In the genomic region with DNA sequence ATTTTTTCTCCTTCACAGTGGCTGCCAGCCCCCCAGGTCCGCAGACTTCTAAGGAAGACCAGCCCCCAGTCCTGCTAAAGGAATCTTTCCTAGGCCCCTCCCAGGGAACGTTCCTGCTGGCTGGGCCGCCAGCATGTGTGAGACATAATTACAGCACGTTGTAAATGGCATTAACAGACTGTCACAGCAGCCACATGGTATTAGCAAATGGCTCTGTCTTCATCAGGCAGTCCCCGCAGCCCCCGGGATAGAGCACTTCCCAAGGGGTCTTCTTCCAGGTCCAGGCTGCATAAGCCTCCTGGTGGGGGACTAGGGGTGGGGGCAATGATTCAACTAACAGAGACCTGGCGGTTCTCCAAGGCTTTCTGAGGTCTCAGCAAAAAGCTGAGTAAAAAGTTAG, we compare ENCODE assay signal across 24 cellular contexts. TPM values are rescaled to one million over a fixed set of nuclear protein-coding genes. Genes with fewer than 3 reads are reported as not detected.
DNase-seq lines count a peak whose midpoint lies in the region; ATAC-seq, FAIRE-seq and TF ChIP-seq lines count a peak whose summit lies in the region.
"Had no signal": no experiment of that assay in that cellular context is flagged by ENCODE, and none has a peak within 500 bp of the region (broad histone marks: within the 10 kb centered on the region; RNA-seq: fewer than 3 reads in every experiment).

No MANE protein-coding gene starts in this region.

- no peak for TF ChIP-seq POLR2A in HepG2 (IDR thresholded peaks at IDR 0.05; ENCODE audit: insufficient read depth in 1 of 2, low read depth in 2 of 2, low read length in 2 of 2)
- TF ChIP-seq POLR2A in right lobe of liver (IDR thresholded peaks at IDR 0.05), result no peak

- H3K27ac ChIP-seq in HepG2 (ENCODE audit: extremely low read length, insufficient read depth, low read length) (no peak overlapping the region), right lobe of liver (no peak overlapping the region), caudate nucleus (ENCODE audit: low read depth, low read length) (no peak overlapping the region)
- H3K27ac ChIP-seq: adrenal gland, dorsolateral prefrontal cortex, gastroesophageal sphincter, psoas muscle had no signal

- H3K4me3 ChIP-seq in HepG2 (replicated peaks in 1 of 3; ENCODE audit: insufficient read depth in 1 of 3, low read depth in 2 of 3, low read length in 3 of 3) (no peak overlapping the region), right lobe of liver (no peak overlapping the region)
- H3K4me3 ChIP-seq: adrenal gland, dorsolateral prefrontal cortex, gastroesophageal sphincter, psoas muscle had no signal

- TF ChIP-seq RAD21 in HepG2 (CRISPR knock-in tag; IDR thresholded peaks at IDR 0.05), result no peak

- CTCF ChIA-PET in HepG2 (lab: Yijun Ruan, JAX; ENCODE audit: low intra/inter-chr PET ratio, low total read pairs), result no interaction called here

- H3K79me2 ChIP-seq in HepG2 (ENCODE audit: insufficient read depth, low read length), result no peaks in the 10 kb centered on the region

- H3K9me3 ChIP-seq in HepG2 (ENCODE audit: low read length) (no peaks in the 10 kb centered on the region), right lobe of liver (no peaks in the 10 kb centered on the region)
- H3K9me3 ChIP-seq: adrenal gland, gastroesophageal sphincter, psoas muscle had no signal

- ATAC-seq in HepG2 (peak; percentile 23; the same call in 1 of the 3 replicates), right lobe of liver (no peak), left colon (peak; percentile 70), HG03571 (IDR thresholded peaks at IDR 0.05; ENCODE audit: unreplicated experiment) (no peak), HG03139 (IDR thresholded peaks at IDR 0.05; ENCODE audit: unreplicated experiment) (no peak)
- ATAC-seq: gastroesophageal sphincter, left cardiac atrium, psoas muscle had no signal

- H3K27me3 ChIP-seq in HepG2 (ENCODE audit: control insufficient read depth in 1 of 2, insufficient read depth in 2 of 2, low read length in 2 of 2), result peaks cover 1 to 21% of the 10 kb centered on the region in 2 experiments; a peak in 2 of 5 replicates
- H3K27me3 ChIP-seq in right lobe of liver, result no peaks in the 10 kb centered on the region
- H3K27me3 ChIP-seq: adrenal gland, dorsolateral prefrontal cortex, gastroesophageal sphincter had no signal

- 7% methylated on average over 2 of the region's 7 CpGs for WGBS in HepG2 (ENCODE audit: low lambda C conversion rate)
- 23% methylated on average over 5 of the region's 7 CpGs for WGBS in right lobe of liver (ENCODE audit: insufficient coverage, low coverage, low lambda C conversion rate, missing lambda C conversion rate)

- BruUV-seq in HepG2 (replicated peaks; lab: Mats Ljungman, UMichigan), result no TSS peak

- intact Hi-C loops in HepG2 (cut with micrococcal nuclease; ENCODE audit: unreplicated experiment) (no loop called here), right lobe of liver (cut with DNase I) (no loop called here), left colon (cut with DNase I, micrococcal nuclease) (no loop called here)

- no peak for TF ChIP-seq EP300 in HepG2 (IDR thresholded peaks at IDR 0.05; ENCODE audit: low read depth in 2 of 2, low read length in 2 of 2)
- TF ChIP-seq EP300 in HepG2 (CRISPR knock-in tag; IDR thresholded peaks at IDR 0.05; ENCODE audit: borderline replicate concordance), result no peak

- H4K20me1 ChIP-seq in HepG2 (ENCODE audit: insufficient read depth, low read length), result no peaks in the 10 kb centered on the region

- no peak overlapping the region for H2AFZ ChIP-seq in HepG2 (ENCODE audit: low read length)

- TF ChIP-seq CTCF in HepG2 (CRISPR knock-in tag; IDR thresholded peaks at IDR 0.05) (no peak), right lobe of liver (IDR thresholded peaks at IDR 0.05) (no peak)

- no peak overlapping the region for H3K9ac ChIP-seq in HepG2 (ENCODE audit: insufficient read depth, low read depth, low read length)

- no peak for FAIRE-seq in HepG2 (lab: Jason Lieb, UNC)
- FAIRE-seq: TTC549 had no signal

- in situ Hi-C loops in HepG2 (cut with HindIII; ENCODE audit: extremely low pct_ligation_motif_present, low pct_unique_long_range_greater_than_20kb), result no loop called here

- POLR2A ChIA-PET in HepG2 (lab: Yijun Ruan, JAX), result no interaction called here

- H3K4me1 ChIP-seq in HepG2 (ENCODE audit: insufficient read depth, low read length), result peaks cover 23% of the 10 kb centered on the region
- peaks cover 0 to 38% (median 8%) of the 10 kb centered on the region in 4 donors for H3K4me1 ChIP-seq in right lobe of liver
- H3K4me1 ChIP-seq: psoas muscle had no signal

- H3K4me2 ChIP-seq in HepG2 (ENCODE audit: low read depth, low read length), result no peak overlapping the region

- DNase-seq in HepG2 (ENCODE audit: low spot score), result no peak
- no peak for DNase-seq in right lobe of liver
- DNase-seq in NCI-H748 treated with DMSO at 0.1 percent for 48 hours (lab: John Stamatoyannopoulos, UW), result peak; percentile 22
- peak in 1 of 2 donors; percentile 19 for DNase-seq in left colon
- no peak for DNase-seq in stimulated activated CD4-positive, alpha-beta T cell treated with anti-CD3 and anti-CD28 coated beads, Interleukin-12 subunit alpha, Interleukin-12 subunit beta, amount 100 ng/mL, for 4 hours
- no peak for DNase-seq in caudate nucleus (lab: John Stamatoyannopoulos, UW)
- DNase-seq: activated CD4-positive, alpha-beta T cell treated with anti-CD3 and anti-CD28 coated beads, Interleukin-2, amount 10 ng/mL, durations not matched to agents 24 days and 14 days; activated gamma-delta T cell; adrenal gland; CD4-positive, alpha-beta T cell; erythroblast; KBM-7; left cardiac atrium; midbrain; MV-4-11; NCI-H226; psoas muscle; stimulated activated CD8-positive, alpha-beta memory T cell treated with anti-CD3 and anti-CD28 coated beads, Interleukin-4, amount 100 ng/mL, for 48 hours; SW 1271 had no signal

- H3K36me3 ChIP-seq in HepG2 (replicated peaks in 1 of 2; ENCODE audit: control insufficient read depth in 1 of 2, insufficient read depth in 2 of 2, low read length in 2 of 2) (no peaks in the 10 kb centered on the region), right lobe of liver (no peaks in the 10 kb centered on the region)
- H3K36me3 ChIP-seq: adrenal gland, gastroesophageal sphincter had no signal

TF ChIP-seq in HepG2, 621 proteins besides CTCF, POLR2A, EP300 and RAD21 (continues in another document):
- TF ChIP-seq, protein P1, sequence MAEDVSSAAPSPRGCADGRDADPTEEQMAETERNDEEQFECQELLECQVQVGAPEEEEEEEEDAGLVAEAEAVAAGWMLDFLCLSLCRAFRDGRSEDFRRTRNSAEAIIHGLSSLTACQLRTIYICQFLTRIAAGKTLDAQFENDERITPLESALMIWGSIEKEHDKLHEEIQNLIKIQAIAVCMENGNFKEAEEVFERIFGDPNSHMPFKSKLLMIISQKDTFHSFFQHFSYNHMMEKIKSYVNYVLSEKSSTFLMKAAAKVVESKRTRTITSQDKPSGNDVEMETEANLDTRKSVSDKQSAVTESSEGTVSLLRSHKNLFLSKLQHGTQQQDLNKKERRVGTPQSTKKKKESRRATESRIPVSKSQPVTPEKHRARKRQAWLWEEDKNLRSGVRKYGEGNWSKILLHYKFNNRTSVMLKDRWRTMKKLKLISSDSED (CRISPR knock-in tag; IDR thresholded peaks at IDR 0.05), result no peak
- TF ChIP-seq XRCC5 (optimal IDR thresholded peaks at IDR 0.05; ENCODE audit: low read length), result no peak
- TF ChIP-seq FOSL1 (CRISPR knock-in tag; IDR thresholded peaks at IDR 0.05; ENCODE audit: borderline replicate concordance), result no peak
- no peak for TF ChIP-seq HCFC1 (IDR thresholded peaks at IDR 0.05; ENCODE audit: low read depth, low read length)
- TF ChIP-seq KDM1A (CRISPR knock-in tag; IDR thresholded peaks at IDR 0.05), result no peak
- no peak for TF ChIP-seq KLF15 (CRISPR knock-in tag; IDR thresholded peaks at IDR 0.05; ENCODE audit: borderline replicate concordance)
- no peak for TF ChIP-seq HOXD1 (CRISPR knock-in tag; IDR thresholded peaks at IDR 0.05)
- no peak for TF ChIP-seq PHF5A (CRISPR knock-in tag; IDR thresholded peaks at IDR 0.05; ENCODE audit: low read depth, unreplicated experiment)
- TF ChIP-seq, protein P2, sequence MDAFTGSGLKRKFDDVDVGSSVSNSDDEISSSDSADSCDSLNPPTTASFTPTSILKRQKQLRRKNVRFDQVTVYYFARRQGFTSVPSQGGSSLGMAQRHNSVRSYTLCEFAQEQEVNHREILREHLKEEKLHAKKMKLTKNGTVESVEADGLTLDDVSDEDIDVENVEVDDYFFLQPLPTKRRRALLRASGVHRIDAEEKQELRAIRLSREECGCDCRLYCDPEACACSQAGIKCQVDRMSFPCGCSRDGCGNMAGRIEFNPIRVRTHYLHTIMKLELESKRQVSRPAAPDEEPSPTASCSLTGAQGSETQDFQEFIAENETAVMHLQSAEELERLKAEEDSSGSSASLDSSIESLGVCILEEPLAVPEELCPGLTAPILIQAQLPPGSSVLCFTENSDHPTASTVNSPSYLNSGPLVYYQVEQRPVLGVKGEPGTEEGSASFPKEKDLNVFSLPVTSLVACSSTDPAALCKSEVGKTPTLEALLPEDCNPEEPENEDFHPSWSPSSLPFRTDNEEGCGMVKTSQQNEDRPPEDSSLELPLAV (CRISPR knock-in tag; conservative IDR thresholded peaks at IDR 0.05; ENCODE audit: low read depth), result no peak

RNA-seq across cellular contexts. Expression of a gene that starts 34.9 kb away (rescaled TPM):
- total RNA-seq in HepG2 (2016; rRNA removed; fragmentation: Illumina TruSeq; extraction: Trizol) (7.2 and 9.6 TPM in 2 replicates), right lobe of liver (1 to 10 TPM in 5 of 6 experiments, under 1 TPM in 1; 0.34 to 4.3 (median 1.2) TPM), left colon (1 to 10 TPM; 3.0 to 4.7 TPM)
- total RNA-seq in HepG2 (2016; cell fraction: cytosol; rRNA removed; fragmentation: Illumina TruSeq; extraction: Trizol; ENCODE audit: low read depth), result 1.9 and 2.5 TPM in 2 replicates
- 5.6 and 8.3 TPM in 2 replicates for total RNA-seq in HepG2 (2016; cell fraction: insoluble cytoplasmic fraction; rRNA removed; fragmentation: Illumina TruSeq; extraction: Trizol)
- total RNA-seq in HepG2 (2016; cell fraction: membrane; rRNA removed; fragmentation: Illumina TruSeq; extraction: Trizol), result 7.5 TPM in 2 replicates
- total RNA-seq in HepG2 (2016; cell fraction: nucleus; rRNA removed; fragmentation: Illumina TruSeq; extraction: Trizol), result 7.0 and 7.5 TPM in 2 replicates
- 2.7 and 3.7 TPM in 2 replicates for polyA plus RNA-seq in HepG2 (2011; rRNA removed)
- 2.0 and 3.0 TPM in 2 replicates for polyA plus RNA-seq in HepG2 (2011; cell fraction: cytosol; rRNA removed)
- 3.8 and 4.7 TPM in 2 replicates for polyA plus RNA-seq in HepG2 (2011; cell fraction: nucleus; rRNA removed)
- 2.5 and 2.9 TPM in 2 replicates for polyA plus RNA-seq in HepG2 (2012)
- 2.5 and 2.6 TPM in 2 replicates for polyA plus RNA-seq in HepG2 (2016; cell fraction: cytosol; fragmentation: Illumina TruSeq; extraction: Trizol; ENCODE audit: low read depth)
- polyA plus RNA-seq in HepG2 (2016; cell fraction: insoluble cytoplasmic fraction; fragmentation: Illumina TruSeq; extraction: Trizol; ENCODE audit: low read depth), result 9.4 and 11.8 TPM in 2 replicates
- polyA plus RNA-seq in HepG2 (2016; cell fraction: membrane; fragmentation: Illumina TruSeq; extraction: Trizol; ENCODE audit: low read depth), result 8.4 and 9.5 TPM in 2 replicates
- polyA plus RNA-seq in HepG2 (2016; cell fraction: nucleus; fragmentation: Illumina TruSeq; extraction: Trizol; ENCODE audit: insufficient read depth, low read depth), result 9.3 and 9.9 TPM in 2 replicates
- polyA minus RNA-seq in HepG2 (2011; rRNA and poly(A)+ RNA removed; ENCODE audit: low replicate concordance), result 2.9 and 8.9 TPM in 2 replicates
- 3.6 and 4.0 TPM in 2 replicates for polyA minus RNA-seq in HepG2 (2011; cell fraction: cytosol; rRNA and poly(A)+ RNA removed)
- 7.9 and 8.2 TPM in 2 replicates for polyA minus RNA-seq in HepG2 (2011; cell fraction: nucleus; rRNA and poly(A)+ RNA removed)

Comparison
In these comparisons a context has a peak if more than half of its experiments do, and no peak if none do; other contexts are left out.
1. ATAC-seq: peak in HepG2 (single experiment) and left colon (single experiment); none in right lobe of liver (0 of 4), HG03571 (single experiment) and HG03139 (single experiment).